ENCODE assay signal across 11 cellular contexts in the genomic region with DNA sequence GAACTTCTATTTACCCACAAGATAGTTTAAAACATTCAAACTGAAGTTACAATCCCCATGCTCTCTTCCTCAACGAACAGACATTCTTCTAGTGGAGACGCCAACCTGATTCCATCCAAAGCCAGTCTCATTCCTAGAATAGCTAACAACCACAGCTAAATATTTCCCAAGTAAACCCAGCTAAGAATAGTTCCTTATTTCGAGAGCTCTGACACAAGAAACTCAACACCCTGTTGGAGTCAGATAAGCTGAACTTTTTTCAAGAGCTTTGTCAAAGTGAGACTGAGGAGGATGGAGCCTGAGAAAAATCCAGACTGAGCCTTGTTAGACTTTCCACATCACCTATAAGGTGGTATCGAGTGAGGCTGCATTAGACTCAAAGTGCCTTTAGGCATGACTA. TPM values are rescaled to one million over a fixed set of nuclear protein-coding genes. Genes with fewer than 3 reads are reported as not detected.
DNase-seq lines count a peak whose midpoint lies in the region; ATAC-seq and TF ChIP-seq lines count a peak whose summit lies in the region.
"Had no signal": no experiment of that assay in that cellular context is flagged by ENCODE, and none has a peak within 500 bp of the region (broad histone marks: within the 10 kb centered on the region; RNA-seq: fewer than 3 reads in every experiment).

No MANE protein-coding gene starts in this region.

- no peak overlapping the region for H3K4me3 ChIP-seq in AG09309 (ENCODE audit: control insufficient read depth, low read depth, low read length)
- H3K4me3 ChIP-seq in SJSA1: no peak overlapping the region

- H3K27me3 ChIP-seq in SJSA1 (replicated peaks) (no peaks in the 10 kb centered on the region), foreskin keratinocyte (peaks cover 3% of the 10 kb centered on the region)

- TF ChIP-seq CTCF in AG09309 (IDR thresholded peaks at IDR 0.05; ENCODE audit: control insufficient read depth, insufficient read depth, low read depth, low read length, missing control alignments): no peak
- no peak for TF ChIP-seq CTCF in osteocyte (IDR thresholded peaks at IDR 0.05)
- no peak for TF ChIP-seq CTCF in nephron progenitor cell (IDR thresholded peaks at IDR 0.05)
- no peak for TF ChIP-seq CTCF in foreskin keratinocyte (conservative IDR thresholded peaks at IDR 0.05)

- H3K36me3 Mint-ChIP-seq in osteocyte (ENCODE audit: unreplicated experiment): no peaks in the 10 kb centered on the region
- H3K36me3 Mint-ChIP-seq in stimulated activated effector memory CD8-positive, alpha-beta T cell treated with anti-CD3 and anti-CD28 coated beads, Interleukin-12 subunit alpha, Interleukin-12 subunit beta, amount 100 ng/mL, for 72 hours: no peaks in the 10 kb centered on the region
- peaks cover 7% of the 10 kb centered on the region for H3K36me3 Mint-ChIP-seq in nephron progenitor cell (ENCODE audit: low read depth)
- H3K36me3 Mint-ChIP-seq: type B pancreatic cell had no signal

- H3K27me3 Mint-ChIP-seq in osteocyte (ENCODE audit: unreplicated experiment): no peaks in the 10 kb centered on the region
- no peaks in the 10 kb centered on the region for H3K27me3 Mint-ChIP-seq in nephron progenitor cell (ENCODE audit: low read depth, poor library complexity)
- H3K27me3 Mint-ChIP-seq: type B pancreatic cell had no signal

- H3K4me1 ChIP-seq in SJSA1 (replicated peaks) (peaks cover 26% of the 10 kb centered on the region), foreskin keratinocyte (peaks cover 3% of the 10 kb centered on the region)

- H3K27ac Mint-ChIP-seq in osteocyte (ENCODE audit: unreplicated experiment) (peak overlapping the region; percentile 73), nephron progenitor cell (no peak overlapping the region)
- no peak overlapping the region for H3K27ac Mint-ChIP-seq in stimulated activated effector memory CD8-positive, alpha-beta T cell treated with anti-CD3 and anti-CD28 coated beads, Interleukin-12 subunit alpha, Interleukin-12 subunit beta, amount 100 ng/mL, for 72 hours
- H3K27ac Mint-ChIP-seq: type B pancreatic cell had no signal

- H3K9me3 Mint-ChIP-seq in osteocyte (ENCODE audit: unreplicated experiment) (no peaks in the 10 kb centered on the region), nephron progenitor cell (peaks cover 4% of the 10 kb centered on the region)
- H3K9me3 Mint-ChIP-seq in stimulated activated effector memory CD8-positive, alpha-beta T cell treated with anti-CD3 and anti-CD28 coated beads, Interleukin-12 subunit alpha, Interleukin-12 subunit beta, amount 100 ng/mL, for 72 hours: no peaks in the 10 kb centered on the region
- H3K9me3 Mint-ChIP-seq: type B pancreatic cell had no signal

- H3K4me3 Mint-ChIP-seq in osteocyte (ENCODE audit: unreplicated experiment): no peak overlapping the region
- no peak overlapping the region for H3K4me3 Mint-ChIP-seq in stimulated activated effector memory CD8-positive, alpha-beta T cell treated with anti-CD3 and anti-CD28 coated beads, Interleukin-12 subunit alpha, Interleukin-12 subunit beta, amount 100 ng/mL, for 72 hours
- no peak overlapping the region for H3K4me3 Mint-ChIP-seq in nephron progenitor cell
- H3K4me3 Mint-ChIP-seq: type B pancreatic cell had no signal

- no peaks in the 10 kb centered on the region for H3K9me3 ChIP-seq in SJSA1 (replicated peaks)

- H3K27ac ChIP-seq in SJSA1 (peak overlapping the region; percentile 66), foreskin keratinocyte (no peak overlapping the region)
- H3K27ac ChIP-seq: C4-2B had no signal

- H3K36me3 ChIP-seq in SJSA1: no peaks in the 10 kb centered on the region

- ATAC-seq in stimulated activated effector memory CD8-positive, alpha-beta T cell treated with anti-CD3 and anti-CD28 coated beads, Interleukin-12 subunit alpha, Interleukin-12 subunit beta, amount 100 ng/mL, for 72 hours: no peak
- ATAC-seq in foreskin keratinocyte: no peak

- peaks cover 56% of the 10 kb centered on the region for H3K4me1 Mint-ChIP-seq in osteocyte (ENCODE audit: unreplicated experiment)
- H3K4me1 Mint-ChIP-seq in stimulated activated effector memory CD8-positive, alpha-beta T cell treated with anti-CD3 and anti-CD28 coated beads, Interleukin-12 subunit alpha, Interleukin-12 subunit beta, amount 100 ng/mL, for 72 hours: no peaks in the 10 kb centered on the region
- peaks cover 20% of the 10 kb centered on the region for H3K4me1 Mint-ChIP-seq in nephron progenitor cell

- peak; percentile 93 for DNase-seq in AG09309 (ENCODE audit: low read depth)
- DNase-seq in SJSA1 (ENCODE audit: low read depth in 1 of 2, low spot score in 2 of 2): peak in 1 of 2 experiments; percentile 76
- DNase-seq in fibroblast of peridontal ligament (ENCODE audit: extremely low read depth): peak; percentile 98
- DNase-seq in osteocyte (ENCODE audit: extremely low spot score, unreplicated experiment): no peak
- DNase-seq in iPS-NIHi11 (ENCODE audit: low spot score): no peak
- no peak for DNase-seq in stimulated activated effector memory CD8-positive, alpha-beta T cell treated with anti-CD3 and anti-CD28 coated beads, Interleukin-12 subunit alpha, Interleukin-12 subunit beta, amount 100 ng/mL, for 72 hours (ENCODE audit: low spot score in 2 of 2)
- no peak for DNase-seq in nephron progenitor cell
- no peak for DNase-seq in foreskin keratinocyte
- DNase-seq: hippocampal formation had no signal

RNA-seq across cellular contexts. Expression of a gene that starts 56.7 kb away (rescaled TPM):
- total RNA-seq in SJSA1 (2014; rRNA removed; shearing (Covaris generic)): 2,948 and 3,917 TPM in 2 replicates
- total RNA-seq in osteocyte (1,698 and 1,751 TPM in 2 replicates), foreskin keratinocyte (2,431 and 2,547 TPM in 2 replicates)
- 3,812 and 3,933 TPM in 2 replicates for polyA plus RNA-seq in foreskin keratinocyte

Comparison
In these comparisons a context has a peak if more than half of its experiments do, and no peak if none do; other contexts are left out.
1. DNase-seq: peak in AG09309 (single experiment) and fibroblast of peridontal ligament (single experiment); none in osteocyte (single experiment), iPS-NIHi11 (single experiment), stimulated activated effector memory CD8-positive, alpha-beta T cell treated with anti-CD3 and anti-CD28 coated beads, Interleukin-12 subunit alpha, Interleukin-12 subunit beta, amount 100 ng/mL, for 72 hours (0 of 2), nephron progenitor cell (single experiment) and foreskin keratinocyte (0 of 2).